35 cellular contexts compared by ENCODE assay signal in the genomic region with DNA sequence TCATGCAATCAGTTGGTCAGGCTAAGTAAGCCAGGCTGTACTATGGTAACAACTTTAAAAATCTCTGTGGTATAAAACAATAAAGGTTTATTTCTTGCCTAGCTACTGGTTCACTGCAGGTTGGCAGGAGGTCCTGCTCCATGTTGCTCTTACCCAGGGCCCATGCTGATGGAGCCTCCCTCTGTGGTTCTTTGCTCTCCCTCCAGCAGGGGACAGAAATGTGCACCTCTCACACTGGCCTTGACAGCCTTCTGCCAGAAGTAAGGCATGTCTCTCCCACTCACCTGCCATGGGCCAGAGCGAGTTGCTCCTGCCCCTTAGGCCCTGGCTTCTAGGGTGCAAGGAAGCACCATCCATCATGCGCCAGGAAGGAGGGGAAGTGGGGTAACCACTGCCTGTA. TPM values are rescaled to one million over a fixed set of nuclear protein-coding genes. Genes with fewer than 3 reads are reported as not detected.
A peak's percentile ranks its signal among the peaks of the same experiment; 100 is the strongest.
DNase-seq lines count a peak whose midpoint lies in the region; ATAC-seq, FAIRE-seq and TF ChIP-seq lines count a peak whose summit lies in the region.
"Had no signal": no experiment of that assay in that cellular context is flagged by ENCODE, and none has a peak within 500 bp of the region (broad histone marks: within the 10 kb centered on the region; RNA-seq: fewer than 3 reads in every experiment).

No MANE protein-coding gene starts in this region.

- BruUV-seq in PC-3 (replicated peaks; lab: Mats Ljungman, UMichigan) = no TSS peak

- no peaks in the 10 kb centered on the region for H4K20me1 ChIP-seq in PC-3 (ENCODE audit: low read length)

- H2AFZ ChIP-seq in PC-3 (ENCODE audit: low read length) = no peak overlapping the region
- H2AFZ ChIP-seq: parathyroid adenoma had no signal

- H3F3A ChIP-seq in PC-3 (ENCODE audit: low read length, unreplicated experiment) = no peaks in the 10 kb centered on the region

- ATAC-seq in A549 = peak; percentile 50 to 58; a peak in 3 of 6 replicates
- ATAC-seq in PC-3 = no peak
- ATAC-seq in esophagus mucosa = peak; percentile 36
- ATAC-seq: left ventricle myocardium superior, right cardiac atrium, Right ventricle myocardium inferior had no signal

- TF ChIP-seq RAD21 in A549 (conservative IDR thresholded peaks at IDR 0.05 in 1 of 2, IDR thresholded peaks at IDR 0.05 in 1 of 2) = no peak

- CTCF ChIA-PET in A549 (lab: Yijun Ruan, JAX) = interaction anchor here (1.5 kb wide), 1 partner anchor 27 kb away, joined by 3 read pairs; no protein-coding TSS in a partner anchor
- CTCF ChIA-PET in PC-3 (lab: Charles Lee) = no interaction called here

- POLR2A ChIA-PET in A549 (lab: Yijun Ruan, JAX) (no interaction called here), PC-3 (lab: Charles Lee; ENCODE audit: unreplicated experiment) (no interaction called here)

- H3K9ac ChIP-seq in PC-3 (ENCODE audit: low read length) = no peak overlapping the region
- H3K9ac ChIP-seq: parathyroid adenoma had no signal

- H3K9me2 ChIP-seq in PC-3 (replicated peaks; ENCODE audit: low read length) = no peaks in the 10 kb centered on the region

- H3K4me3 ChIP-seq in A549 = no peak overlapping the region
- H3K4me3 ChIP-seq in PC-3 (ENCODE audit: low read length) = no peak overlapping the region
- H3K4me3 ChIP-seq in dorsolateral prefrontal cortex = no peak overlapping the region
- H3K4me3 ChIP-seq: adrenal gland had no signal

- TF ChIP-seq POLR2A in A549 (IDR thresholded peaks at IDR 0.05; ENCODE audit: low read length) = no peak

- TF ChIP-seq CTCF in A549 (IDR thresholded peaks at IDR 0.05) (no peak), PC-3 (conservative IDR thresholded peaks at IDR 0.05; ENCODE audit: low read depth, low read length) (peak; percentile 25; the same call in 1 of the 2 replicates), dorsolateral prefrontal cortex (IDR thresholded peaks at IDR 0.05 in 54 of 56, conservative IDR thresholded peaks at IDR 0.05 in 2 of 56; ENCODE audit: low read depth in 1 of 56, partially characterized antibody in 56 of 56) (no peak)

- DNase-seq in A549 (ENCODE audit: low read depth in 1 of 2, low spot score in 1 of 2) (peak in 1 of 2 experiments; percentile 4), GM19239 (ENCODE audit: insufficient read length, low spot score) (no peak), PC-3 (peak; percentile 4), dorsolateral prefrontal cortex (no peak), NCI-H1436 (lab: John Stamatoyannopoulos, UW) (no peak), mesenteric fat pad (ENCODE audit: low spot score) (no peak)
- DNase-seq in activated T-cell treated with anti-CD3 and anti-CD28 coated beads, Interleukin-2, amount 50 U/mL, for 48 hours = no peak
- DNase-seq: activated CD4-positive, CD25-positive, alpha-beta regulatory T cell treated with anti-CD3 and anti-CD28 coated beads, Interleukin-2, amount 50 U/mL, for 72 hours; activated T-cell treated with anti-CD3 and anti-CD28 coated beads, Interleukin-2, amount 50 U/mL, for 24 hours; adrenal gland; DMS79; effector memory CD4-positive, alpha-beta T cell; foreskin melanocyte; hypothalamus; left ventricle myocardium superior; NCI-H1092 treated with DMSO at 0.1 percent for 48 hours; NCI-H2029; NCI-H2227 treated with DMSO at 0.1 percent for 48 hours; NCI-H774; right cardiac atrium; stimulated activated CD4-positive, alpha-beta T cell treated with anti-CD3 and anti-CD28 coated beads, Interleukin-4, amount 100 ng/mL, for 1 hour; stimulated activated naive CD4-positive, alpha-beta T cell had no signal

- H3K9me3 ChIP-seq in A549 = no peaks in the 10 kb centered on the region
- H3K9me3 ChIP-seq in PC-3 (ENCODE audit: low read length) = no peaks in the 10 kb centered on the region
- H3K9me3 ChIP-seq: adrenal gland had no signal

- FAIRE-seq in A549 (lab: Jason Lieb, UNC) (no peak), GM19239 (lab: Jason Lieb, UNC) (peak; percentile 55)
- FAIRE-seq: colon, GM12892, HTR-8/SVneo, urothelium cell line had no signal

- H3K27me3 ChIP-seq in PC-3 (ENCODE audit: low read length) = no peaks in the 10 kb centered on the region
- no peaks in the 10 kb centered on the region for H3K27me3 ChIP-seq in dorsolateral prefrontal cortex
- H3K27me3 ChIP-seq: adrenal gland had no signal

- TF ChIP-seq EP300 in A549 (IDR thresholded peaks at IDR 0.05) = no peak

- H3K79me2 ChIP-seq in PC-3 (ENCODE audit: low read length) = no peaks in the 10 kb centered on the region
- H3K79me2 ChIP-seq: parathyroid adenoma had no signal

- WGBS in A549 (ENCODE audit: missing lambda C conversion rate) = 92% methylated on average over 2 of the region's 2 CpGs

- H3K27ac ChIP-seq in A549 (no peak overlapping the region), PC-3 (ENCODE audit: low read length) (no peak overlapping the region), dorsolateral prefrontal cortex (no peak overlapping the region)
- H3K27ac ChIP-seq: adrenal gland, parathyroid adenoma had no signal

- peaks cover 6% of the 10 kb centered on the region; the same call in 1 of the 2 replicates for H3K36me3 ChIP-seq in PC-3 (ENCODE audit: low read depth, low read length)

- no peak overlapping the region for H3K4me2 ChIP-seq in A549
- no peak overlapping the region for H3K4me2 ChIP-seq in PC-3 (ENCODE audit: low read length)

- intact Hi-C loops in PC-3 (cut with micrococcal nuclease) = no loop called here
- intact Hi-C loops in dorsolateral prefrontal cortex (cut with DNase I) = no loop called here

- H3K4me1 ChIP-seq in A549 (peaks cover 9% of the 10 kb centered on the region; the same call in 1 of the 3 replicates), PC-3 (ENCODE audit: insufficient read depth, low read length) (peaks cover 16% of the 10 kb centered on the region; the same call in 1 of the 2 replicates)
- H3K4me1 ChIP-seq: adrenal gland, parathyroid adenoma had no signal

TF ChIP-seq in A549, 52 proteins besides CTCF, POLR2A, EP300 and RAD21:
- TF ChIP-seq ESRRA (IDR thresholded peaks at IDR 0.05; ENCODE audit: borderline replicate concordance, low read length) = no peak
- no peak for TF ChIP-seq KDM5A (IDR thresholded peaks at IDR 0.05)
- no peak for TF ChIP-seq ZSCAN20 (CRISPR knock-in tag; IDR thresholded peaks at IDR 0.05)
- TF ChIP-seq, protein P1, sequence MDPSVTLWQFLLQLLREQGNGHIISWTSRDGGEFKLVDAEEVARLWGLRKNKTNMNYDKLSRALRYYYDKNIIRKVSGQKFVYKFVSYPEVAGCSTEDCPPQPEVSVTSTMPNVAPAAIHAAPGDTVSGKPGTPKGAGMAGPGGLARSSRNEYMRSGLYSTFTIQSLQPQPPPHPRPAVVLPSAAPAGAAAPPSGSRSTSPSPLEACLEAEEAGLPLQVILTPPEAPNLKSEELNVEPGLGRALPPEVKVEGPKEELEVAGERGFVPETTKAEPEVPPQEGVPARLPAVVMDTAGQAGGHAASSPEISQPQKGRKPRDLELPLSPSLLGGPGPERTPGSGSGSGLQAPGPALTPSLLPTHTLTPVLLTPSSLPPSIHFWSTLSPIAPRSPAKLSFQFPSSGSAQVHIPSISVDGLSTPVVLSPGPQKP (IDR thresholded peaks at IDR 0.05; ENCODE audit: low read depth, low read length) = no peak
- TF ChIP-seq, protein P2, sequence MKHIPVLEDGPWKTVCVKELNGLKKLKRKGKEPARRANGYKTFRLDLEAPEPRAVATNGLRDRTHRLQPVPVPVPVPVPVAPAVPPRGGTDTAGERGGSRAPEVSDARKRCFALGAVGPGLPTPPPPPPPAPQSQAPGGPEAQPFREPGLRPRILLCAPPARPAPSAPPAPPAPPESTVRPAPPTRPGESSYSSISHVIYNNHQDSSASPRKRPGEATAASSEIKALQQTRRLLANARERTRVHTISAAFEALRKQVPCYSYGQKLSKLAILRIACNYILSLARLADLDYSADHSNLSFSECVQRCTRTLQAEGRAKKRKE (CRISPR knock-in tag; IDR thresholded peaks at IDR 0.05; ENCODE audit: low read depth) = no peak
- TF ChIP-seq GATA3 (IDR thresholded peaks at IDR 0.05; ENCODE audit: borderline replicate concordance) = no peak
- TF ChIP-seq, protein P3, sequence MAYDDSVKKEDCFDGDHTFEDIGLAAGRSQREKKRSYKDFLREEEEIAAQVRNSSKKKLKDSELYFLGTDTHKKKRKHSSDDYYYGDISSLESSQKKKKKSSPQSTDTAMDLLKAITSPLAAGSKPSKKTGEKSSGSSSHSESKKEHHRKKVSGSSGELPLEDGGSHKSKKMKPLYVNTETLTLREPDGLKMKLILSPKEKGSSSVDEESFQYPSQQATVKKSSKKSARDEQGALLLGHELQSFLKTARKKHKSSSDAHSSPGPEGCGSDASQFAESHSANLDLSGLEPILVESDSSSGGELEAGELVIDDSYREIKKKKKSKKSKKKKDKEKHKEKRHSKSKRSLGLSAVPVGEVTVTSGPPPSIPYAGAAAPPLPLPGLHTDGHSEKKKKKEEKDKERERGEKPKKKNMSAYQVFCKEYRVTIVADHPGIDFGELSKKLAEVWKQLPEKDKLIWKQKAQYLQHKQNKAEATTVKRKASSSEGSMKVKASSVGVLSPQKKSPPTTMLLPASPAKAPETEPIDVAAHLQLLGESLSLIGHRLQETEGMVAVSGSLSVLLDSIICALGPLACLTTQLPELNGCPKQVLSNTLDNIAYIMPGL (CRISPR knock-in tag; IDR thresholded peaks at IDR 0.05; ENCODE audit: borderline replicate concordance) = no peak
- no peak for TF ChIP-seq MAFK (IDR thresholded peaks at IDR 0.05; ENCODE audit: partially characterized antibody)

RNA-seq across cellular contexts. Expression of a gene that starts 31.1 kb away (rescaled TPM):
- polyA plus RNA-seq in A549 (2011; rRNA removed) (not detected in 2 replicates), A549 (2017; fragmentation: RNase III; extraction: RNeasy Plus Mini Kit Qiagen cat#74134 plus additional on column Dnase treatment) (not detected in 3 replicates)
- not detected in 2 replicates for polyA plus RNA-seq in A549 (2012; cell fraction: cytosol; rRNA removed)
- polyA plus RNA-seq in A549 (2012; cell fraction: nucleus; rRNA removed) = not detected in 2 replicates
- not detected in 2 replicates for polyA minus RNA-seq in A549 (2011; rRNA and poly(A)+ RNA removed)
- total RNA-seq in PC-3 (2014; rRNA removed) (not detected in 2 replicates), esophagus mucosa (0.16 TPM), dorsolateral prefrontal cortex (not detected), mesenteric fat pad (not detected)
- total RNA-seq: activated CD8-positive, alpha-beta memory T cell treated with anti-CD3 and anti-CD28 coated beads for 36 hours; adrenal gland; left ventricle myocardium superior; mononuclear cell; right cardiac atrium; Right ventricle myocardium inferior; temporal lobe had no signal
- polyA plus RNA-seq: adrenal gland, neural cell had no signal

RNA-seq across cellular contexts. Expression of a gene that starts 33.3 kb away (rescaled TPM):
- not detected in 2 replicates for polyA plus RNA-seq in A549 (2011; rRNA removed)
- polyA plus RNA-seq in A549 (2012; cell fraction: cytosol; rRNA removed) = not detected in 2 replicates
- polyA plus RNA-seq in A549 (2012; cell fraction: nucleus; rRNA removed) = not detected in 2 replicates
- not detected in 3 replicates for polyA plus RNA-seq in A549 (2017; fragmentation: RNase III; extraction: RNeasy Plus Mini Kit Qiagen cat#74134 plus additional on column Dnase treatment)
- polyA minus RNA-seq in A549 (2011; rRNA and poly(A)+ RNA removed) = not detected in 2 replicates
- total RNA-seq in PC-3 (2014; rRNA removed) = not detected in 2 replicates
- 1.2 TPM for total RNA-seq in esophagus mucosa
- total RNA-seq in dorsolateral prefrontal cortex = 1 to 10 TPM in 1 of 120 experiments, under 1 TPM in 1, not detected in 118; 0.59 to 1.1 TPM
- not detected for total RNA-seq in mesenteric fat pad
- total RNA-seq: activated CD8-positive, alpha-beta memory T cell treated with anti-CD3 and anti-CD28 coated beads for 36 hours; adrenal gland; left ventricle myocardium superior; mononuclear cell; right cardiac atrium; Right ventricle myocardium inferior; temporal lobe had no signal
- polyA plus RNA-seq: adrenal gland, BJ, esophagus, neural cell, right cardiac atrium had no signal
